ENCODE assay signal across 8 cellular contexts in genomic region chr1:200558866-200559459, GRCh38.
A peak's percentile ranks its signal among the peaks of the same experiment; 100 is the strongest.
DNase-seq lines count a peak whose midpoint lies in the region; ATAC-seq, FAIRE-seq and TF ChIP-seq lines count a peak whose summit lies in the region.

No MANE protein-coding gene starts in this region.

- H3K27me3 Mint-ChIP-seq in Calu3 (ENCODE audit: unreplicated experiment) = no peaks in the 10 kb centered on the region
- no peaks in the 10 kb centered on the region for H3K27me3 Mint-ChIP-seq in MCF 10A (ENCODE audit: insufficient read depth, unreplicated experiment)

- intact Hi-C loops in Calu3 (cut with micrococcal nuclease; ENCODE audit: unreplicated experiment) = loop anchor here (2.0 to 5.0 kb wide), 2 partner anchors 244 to 278 kb away; no protein-coding TSS in a partner anchor
- intact Hi-C loops in MCF 10A (cut with micrococcal nuclease) = loop anchor here (1.0 to 5.0 kb wide), 6 partner anchors 244 to 663 kb away; partner anchors contain the start of gene KIF21B

- peak; percentile 43 for DNase-seq in Calu3
- DNase-seq in GM19239 (ENCODE audit: insufficient read length, low spot score) = no peak
- DNase-seq in NCI-H2196 treated with DMSO at 0.1 percent for 48 hours (lab: John Stamatoyannopoulos, UW; ENCODE audit: unreplicated experiment) = peak; percentile 18
- DNase-seq in MCF 10A (ENCODE audit: unreplicated experiment) = peak; percentile 62
- DNase-seq in NCI-H526 treated with DMSO at 0.1 percent for 48 hours (lab: John Stamatoyannopoulos, UW) = no peak

- H3K4me1 Mint-ChIP-seq in Calu3 (ENCODE audit: low read depth, unreplicated experiment) (peaks cover 20% of the 10 kb centered on the region), MCF 10A (ENCODE audit: insufficient read depth, unreplicated experiment) (peaks cover 6% of the 10 kb centered on the region)

- H3K27ac Mint-ChIP-seq in Calu3 (ENCODE audit: unreplicated experiment) (no peak overlapping the region), MCF 10A (ENCODE audit: low read depth, unreplicated experiment) (peak overlapping the region; percentile 28)

- H3K9ac ChIP-seq in liver (ENCODE audit: low read depth in 1 of 2, low read length in 2 of 2) = no peak overlapping the region

- ATAC-seq in GM18505 (IDR thresholded peaks at IDR 0.05; ENCODE audit: unreplicated experiment) (no peak), HG03097 (IDR thresholded peaks at IDR 0.05; ENCODE audit: low FRiP score, unreplicated experiment) (no peak)

- CTCF ChIA-PET in Calu3 (lab: Charles Lee) (interaction anchor here (0.6 to 1.6 kb wide), 11 partner anchors 8 to 551 kb away, joined by 3 to 9 read pairs (median 3); no protein-coding TSS in a partner anchor), MCF 10A (lab: Yijun Ruan, JAX) (interaction anchor here (0.5 to 6.7 kb wide), 61 partner anchors 8 to 803 kb away, joined by 3 to 61 read pairs (median 4); no protein-coding TSS in a partner anchor)

- no peaks in the 10 kb centered on the region for H3K4me1 ChIP-seq in liver (ENCODE audit: control insufficient read depth in 4 of 4, insufficient read depth in 4 of 4, low read length in 3 of 4)

- H3K36me3 ChIP-seq in liver (ENCODE audit: control insufficient read depth in 4 of 4, insufficient read depth in 3 of 4, low read depth in 1 of 4, low read length in 3 of 4) = no peaks in the 10 kb centered on the region

- H3K36me3 Mint-ChIP-seq in Calu3 (ENCODE audit: insufficient read depth, unreplicated experiment) = peaks cover 11% of the 10 kb centered on the region
- H3K36me3 Mint-ChIP-seq in MCF 10A (ENCODE audit: insufficient read depth, unreplicated experiment) = peaks cover 29% of the 10 kb centered on the region

- POLR2A ChIA-PET in MCF 10A (lab: Yijun Ruan, JAX) = interaction anchor here (0.5 to 1.9 kb wide), 10 partner anchors 9 to 1566 kb away, joined by 3 to 11 read pairs (median 4); partner anchors contain the start of gene CAMSAP2

- H3K9me3 ChIP-seq in liver (ENCODE audit: control insufficient read depth in 4 of 4, low read length in 3 of 4) = no peaks in the 10 kb centered on the region

- TF ChIP-seq POLR2A in GM18505 (IDR thresholded peaks at IDR 0.05; ENCODE audit: borderline replicate concordance, extremely low read depth, insufficient read depth, insufficient read length) = no peak

- BruUV-seq in Calu3 (replicated peaks; lab: Mats Ljungman, UMichigan) (no TSS peak), MCF 10A (replicated peaks; lab: Mats Ljungman, UMichigan) (no TSS peak)

- H3K4me3 Mint-ChIP-seq in Calu3 (ENCODE audit: low read depth, unreplicated experiment) (no peak overlapping the region), MCF 10A (ENCODE audit: unreplicated experiment) (no peak overlapping the region)

- H3K4me3 ChIP-seq in liver (ENCODE audit: low read depth in 1 of 3, low read length in 3 of 3) = no peak overlapping the region

- TF ChIP-seq CTCF in Calu3 (IDR thresholded peaks at IDR 0.05; ENCODE audit: unreplicated experiment) (no peak), MCF 10A (IDR thresholded peaks at IDR 0.05; ENCODE audit: unreplicated experiment) (peak; percentile 81), liver (IDR thresholded peaks at IDR 0.05; ENCODE audit: low read depth, low read length, missing input control) (peak; percentile 54)

- H3K27me3 ChIP-seq in liver (ENCODE audit: control insufficient read depth in 4 of 4, insufficient read depth in 4 of 4, low read length in 3 of 4) = no peaks in the 10 kb centered on the region

- peak; percentile 73 for FAIRE-seq in GM19239 (lab: Jason Lieb, UNC)

- TF ChIP-seq RAD21 in liver (IDR thresholded peaks at IDR 0.05) = peak; percentile 76 to 82

- H3K9me3 Mint-ChIP-seq in Calu3 (ENCODE audit: low read depth, unreplicated experiment) (no peaks in the 10 kb centered on the region), MCF 10A (ENCODE audit: unreplicated experiment) (no peaks in the 10 kb centered on the region)

- 62% methylated on average over 2 of the region's 2 CpGs for WGBS in liver

- no peak overlapping the region for H3K27ac ChIP-seq in liver (ENCODE audit: low read depth in 1 of 2, low read length in 2 of 2)

TF ChIP-seq in liver, 16 proteins besides CTCF, POLR2A, EP300 and RAD21:
- TF ChIP-seq NR2F2 (IDR thresholded peaks at IDR 0.05) (no peak), JUND (IDR thresholded peaks at IDR 0.05) (peak in 1 of 2 donors; percentile 20)

Comparison
In these comparisons a context has a peak if more than half of its experiments do, and no peak if none do; other contexts are left out.
1. DNase-seq: peak in Calu3 (single experiment), NCI-H2196 treated with DMSO at 0.1 percent for 48 hours (single experiment) and MCF 10A (single experiment); none in GM19239 (single experiment) and NCI-H526 treated with DMSO at 0.1 percent for 48 hours (single experiment).